39 cellular contexts compared by ENCODE assay signal in genomic region chr16:2053897-2054296, GRCh38. TPM values are rescaled to one million over a fixed set of nuclear protein-coding genes. Genes with fewer than 3 reads are reported as not detected.
"Had no signal": no experiment of that assay in that cellular context is flagged by ENCODE, and none has a peak within 500 bp of the region (broad histone marks: within the 10 kb centered on the region; RNA-seq: fewer than 3 reads in every experiment).

No MANE protein-coding gene starts in this region.

- H3K27ac ChIP-seq: ascending aorta, cardiac muscle cell, WERI-Rb-1 had no signal

- ATAC-seq: activated CD4-positive, alpha-beta T cell treated with anti-CD3 and anti-CD28 coated beads for 36 hours; activated CD4-positive, CD25-positive, alpha-beta regulatory T cell treated with anti-CD3 and anti-CD28 coated beads, Interleukin-2, amount 50 U/mL, for 24 hours; activated CD8-positive, alpha-beta memory T cell treated with anti-CD3 and anti-CD28 coated beads, Interleukin-2, amount 10 ng/mL, durations not matched to agents 7 days and 5 days; activated CD8-positive, alpha-beta T cell treated with anti-CD3 and anti-CD28 coated beads, Interleukin-2, amount 10 ng/mL, durations not matched to agents 7 days and 5 days; activated naive CD8-positive, alpha-beta T cell treated with anti-CD3 and anti-CD28 coated beads, Interleukin-2, amount 50 U/mL, for 24 hours; WTC11 had no signal

- H3K9me3 ChIP-seq: ascending aorta had no signal

- H3K4me3 ChIP-seq: ascending aorta, cardiac muscle cell had no signal

- H3K4me1 Mint-ChIP-seq: WTC11 had no signal

- H3K36me3 Mint-ChIP-seq: activated naive CD8-positive, alpha-beta T cell had no signal

- H3K27ac Mint-ChIP-seq: activated CD4-positive, alpha-beta memory T cell treated with anti-CD3 and anti-CD28 coated beads, Interleukin-2, amount 10 ng/mL, durations not matched to agents 7 days and 5 days; activated CD4-positive, alpha-beta T cell treated with anti-CD3 and anti-CD28 coated beads for 36 hours; activated CD4-positive, alpha-beta T cell treated with anti-CD3 and anti-CD28 coated beads, Interleukin-2, amount 10 ng/mL, durations not matched to agents 7 days and 5 days; activated CD8-positive, alpha-beta memory T cell treated with anti-CD3 and anti-CD28 coated beads, Interleukin-2, amount 10 ng/mL, durations not matched to agents 7 days and 5 days; activated CD8-positive, alpha-beta T cell treated with anti-CD3 and anti-CD28 coated beads, Interleukin-2, amount 10 ng/mL, durations not matched to agents 7 days and 5 days; activated naive CD4-positive, alpha-beta T cell treated with anti-CD3 and anti-CD28 coated beads, Interleukin-2, amount 10 ng/mL, durations not matched to agents 7 days and 5 days; activated naive CD4-positive, alpha-beta T cell treated with anti-CD3 and anti-CD28 coated beads, Interleukin-2, amount 50 U/mL, for 24 hours; activated naive CD8-positive, alpha-beta T cell; activated naive CD8-positive, alpha-beta T cell treated with anti-CD3 and anti-CD28 coated beads, Interleukin-2, amount 10 ng/mL, durations not matched to agents 7 days and 5 days; activated naive CD8-positive, alpha-beta T cell treated with anti-CD3 and anti-CD28 coated beads, Interleukin-2, amount 50 U/mL, for 24 hours; activated T-cell treated with anti-CD3 and anti-CD28 coated beads, Interleukin-2, amount 50 U/mL, for 24 hours; activated T-helper 2 cell treated with anti-CD3 and anti-CD28 coated beads, Interferon-gamma antibody, Interleukin-2, Interleukin-4, amounts not matched to agents 10 μg/mL and 5 μg/mL and 100 μg/mL, durations not matched to agents 14 hours and 24 hours and 36 hours; brain; T-helper 1 cell treated with Interleukin-12 subunit alpha and Interleukin-12 subunit beta and Interleukin-4 antibody, amounts not matched to agents 30 μg/mL and 1 μg/mL, for 36 hours; T-helper 2 cell treated with Interferon-gamma antibody and Interleukin-4, amounts not matched to agents 5 μg/mL and 100 μg/mL, for 36 hours; WTC11 had no signal

- H3K9me3 Mint-ChIP-seq: activated CD4-positive, alpha-beta memory T cell treated with anti-CD3 and anti-CD28 coated beads, Interleukin-2, amount 10 ng/mL, durations not matched to agents 7 days and 5 days; activated CD4-positive, alpha-beta T cell treated with anti-CD3 and anti-CD28 coated beads, Interleukin-2, amount 10 ng/mL, durations not matched to agents 7 days and 5 days; activated naive CD4-positive, alpha-beta T cell treated with anti-CD3 and anti-CD28 coated beads, Interleukin-2, amount 10 ng/mL, durations not matched to agents 7 days and 5 days; activated naive CD4-positive, alpha-beta T cell treated with anti-CD3 and anti-CD28 coated beads, Interleukin-2, amount 50 U/mL, for 24 hours; activated naive CD8-positive, alpha-beta T cell treated with anti-CD3 and anti-CD28 coated beads, Interleukin-2, amount 10 ng/mL, durations not matched to agents 7 days and 5 days; activated naive CD8-positive, alpha-beta T cell treated with anti-CD3 and anti-CD28 coated beads, Interleukin-2, amount 50 U/mL, for 24 hours; activated T-cell treated with anti-CD3 and anti-CD28 coated beads, Interleukin-2, amount 50 U/mL, for 24 hours; activated T-helper 2 cell treated with anti-CD3 and anti-CD28 coated beads, Interferon-gamma antibody, Interleukin-2, Interleukin-4, amounts not matched to agents 10 μg/mL and 5 μg/mL and 100 μg/mL, durations not matched to agents 14 hours and 24 hours and 36 hours; brain; central memory CD8-positive, alpha-beta T cell; T-helper 1 cell treated with Interleukin-12 subunit alpha and Interleukin-12 subunit beta and Interleukin-4 antibody, amounts not matched to agents 30 μg/mL and 1 μg/mL, for 36 hours; T-helper 2 cell treated with Interferon-gamma antibody and Interleukin-4, amounts not matched to agents 5 μg/mL and 100 μg/mL, for 36 hours; WTC11 had no signal

- H3K27me3 Mint-ChIP-seq: activated CD4-positive, alpha-beta memory T cell treated with anti-CD3 and anti-CD28 coated beads, Interleukin-2, amount 10 ng/mL, durations not matched to agents 7 days and 5 days; activated CD4-positive, alpha-beta T cell treated with anti-CD3 and anti-CD28 coated beads for 36 hours; activated CD4-positive, alpha-beta T cell treated with anti-CD3 and anti-CD28 coated beads, Interleukin-2, amount 10 ng/mL, durations not matched to agents 7 days and 5 days; activated CD8-positive, alpha-beta memory T cell treated with anti-CD3 and anti-CD28 coated beads, Interleukin-2, amount 10 ng/mL, durations not matched to agents 7 days and 5 days; activated naive CD4-positive, alpha-beta T cell treated with anti-CD3 and anti-CD28 coated beads, Interleukin-2, amount 10 ng/mL, durations not matched to agents 7 days and 5 days; activated naive CD4-positive, alpha-beta T cell treated with anti-CD3 and anti-CD28 coated beads, Interleukin-2, amount 50 U/mL, for 24 hours; activated naive CD8-positive, alpha-beta T cell; activated naive CD8-positive, alpha-beta T cell treated with anti-CD3 and anti-CD28 coated beads, Interleukin-2, amount 10 ng/mL, durations not matched to agents 7 days and 5 days; activated naive CD8-positive, alpha-beta T cell treated with anti-CD3 and anti-CD28 coated beads, Interleukin-2, amount 50 U/mL, for 24 hours; activated T-cell treated with anti-CD3 and anti-CD28 coated beads, Interleukin-2, amount 50 U/mL, for 24 hours; central memory CD8-positive, alpha-beta T cell had no signal

- DNase-seq: activated CD4-positive, alpha-beta memory T cell treated with anti-CD3 and anti-CD28 coated beads, Interleukin-2, amount 10 ng/mL, durations not matched to agents 7 days and 5 days; activated CD4-positive, alpha-beta T cell treated with anti-CD3 and anti-CD28 coated beads for 1 hour; activated CD4-positive, alpha-beta T cell treated with anti-CD3 and anti-CD28 coated beads for 36 hours; activated CD4-positive, alpha-beta T cell treated with anti-CD3 and anti-CD28 coated beads for 48 hours; activated CD4-positive, alpha-beta T cell treated with anti-CD3 and anti-CD28 coated beads, Interleukin-2, amount 10 ng/mL, durations not matched to agents 7 days and 5 days; activated CD4-positive, alpha-beta T cell treated with anti-CD3 and anti-CD28 coated beads, Interleukin-2, amount 50 U/mL, for 48 hours; activated CD4-positive, CD25-positive, alpha-beta regulatory T cell; activated CD8-positive, alpha-beta memory T cell treated with anti-CD3 and anti-CD28 coated beads for 24 hours; activated CD8-positive, alpha-beta memory T cell treated with anti-CD3 and anti-CD28 coated beads, Interleukin-2, amount 10 ng/mL, durations not matched to agents 7 days and 5 days; activated CD8-positive, alpha-beta memory T cell treated with anti-CD3 and anti-CD28 coated beads, Interleukin-2, amount 50 U/mL, for 48 hours; activated CD8-positive, alpha-beta T cell treated with anti-CD3 and anti-CD28 coated beads, Interleukin-2, amount 10 ng/mL, durations not matched to agents 7 days and 5 days; activated effector memory CD4-positive, alpha-beta T cell treated with Interleukin-2 at 50 U/mL for 16 hours; activated gamma-delta T cell; activated naive CD4-positive, alpha-beta T cell treated with anti-CD3 and anti-CD28 coated beads, Interleukin-2, amount 10 ng/mL, durations not matched to agents 7 days and 5 days; activated naive CD4-positive, alpha-beta T cell treated with Interleukin-2 at 50 U/mL for 16 hours; activated naive CD8-positive, alpha-beta T cell treated with anti-CD3 and anti-CD28 coated beads, Interleukin-2, amount 10 ng/mL, durations not matched to agents 7 days and 5 days; activated naive CD8-positive, alpha-beta T cell treated with anti-CD3 and anti-CD28 coated beads, Interleukin-2, amount 50 U/mL, for 24 hours; activated T-cell treated with anti-CD3 and anti-CD28 coated beads, Interleukin-2, amount 50 U/mL, for 24 hours; activated T-cell treated with anti-CD3 and anti-CD28 coated beads, Interleukin-2, amount 50 U/mL, for 48 hours; amygdala; anterior cingulate cortex; caudate nucleus; cerebellar nuclear complex; T-helper 1 cell; T-helper 2 cell; T-helper 9 cell; WERI-Rb-1 had no signal

- H3K27me3 ChIP-seq: ascending aorta, cardiac muscle cell had no signal

- H3K4me3 Mint-ChIP-seq: activated CD4-positive, alpha-beta memory T cell treated with anti-CD3 and anti-CD28 coated beads, Interleukin-2, amount 10 ng/mL, durations not matched to agents 7 days and 5 days; activated CD4-positive, alpha-beta T cell treated with anti-CD3 and anti-CD28 coated beads for 36 hours; activated CD4-positive, alpha-beta T cell treated with anti-CD3 and anti-CD28 coated beads, Interleukin-2, amount 10 ng/mL, durations not matched to agents 7 days and 5 days; activated CD8-positive, alpha-beta memory T cell treated with anti-CD3 and anti-CD28 coated beads, Interleukin-2, amount 10 ng/mL, durations not matched to agents 7 days and 5 days; activated CD8-positive, alpha-beta T cell treated with anti-CD3 and anti-CD28 coated beads, Interleukin-2, amount 10 ng/mL, durations not matched to agents 7 days and 5 days; activated naive CD4-positive, alpha-beta T cell treated with anti-CD3 and anti-CD28 coated beads, Interleukin-2, amount 10 ng/mL, durations not matched to agents 7 days and 5 days; activated naive CD4-positive, alpha-beta T cell treated with anti-CD3 and anti-CD28 coated beads, Interleukin-2, amount 50 U/mL, for 24 hours; activated naive CD8-positive, alpha-beta T cell; activated naive CD8-positive, alpha-beta T cell treated with anti-CD3 and anti-CD28 coated beads, Interleukin-2, amount 10 ng/mL, durations not matched to agents 7 days and 5 days; activated naive CD8-positive, alpha-beta T cell treated with anti-CD3 and anti-CD28 coated beads, Interleukin-2, amount 50 U/mL, for 24 hours; activated T-cell treated with anti-CD3 and anti-CD28 coated beads, Interleukin-2, amount 50 U/mL, for 24 hours; brain; central memory CD8-positive, alpha-beta T cell; T-helper 1 cell treated with Interleukin-12 subunit alpha and Interleukin-12 subunit beta and Interleukin-4 antibody, amounts not matched to agents 30 μg/mL and 1 μg/mL, for 36 hours; T-helper 2 cell treated with Interferon-gamma antibody and Interleukin-4, amounts not matched to agents 5 μg/mL and 100 μg/mL, for 36 hours; WTC11 had no signal

RNA-seq across cellular contexts. Expression of gene NPW, which starts 34.3 kb away (rescaled TPM):
- total RNA-seq: ascending aorta, bronchial epithelial cell had no signal
